In genomic region chr17:57727776-57728175, GRCh38 we compare ENCODE assay signal across 30 cellular contexts. TPM values are rescaled to one million over a fixed set of nuclear protein-coding genes. Genes with fewer than 3 reads are reported as not detected.
DNase-seq lines count a peak whose midpoint lies in the region; ATAC-seq, FAIRE-seq and TF ChIP-seq lines count a peak whose summit lies in the region.
"Had no signal": no experiment of that assay in that cellular context is flagged by ENCODE, and none has a peak within 500 bp of the region (broad histone marks: within the 10 kb centered on the region; RNA-seq: fewer than 3 reads in every experiment).

No MANE protein-coding gene starts in this region.

- H3K9me3 ChIP-seq in HepG2 (ENCODE audit: low read length) = no peaks in the 10 kb centered on the region
- H3K9me3 ChIP-seq in right lobe of liver = no peaks in the 10 kb centered on the region
- no peaks in the 10 kb centered on the region for H3K9me3 ChIP-seq in H1 (ENCODE audit: insufficient read depth in 2 of 2, low read depth in 1 of 2, low read length in 1 of 2)
- H3K9me3 ChIP-seq in parathyroid adenoma (ENCODE audit: control insufficient read depth, low read length) = no peaks in the 10 kb centered on the region
- H3K9me3 ChIP-seq: HAP-1, SJCRH30 had no signal

- TF ChIP-seq CTCF in HepG2 (CRISPR knock-in tag; IDR thresholded peaks at IDR 0.05) (peak; percentile 33; the same call in 1 of the 2 replicates), right lobe of liver (IDR thresholded peaks at IDR 0.05) (no peak), H1 (IDR thresholded peaks at IDR 0.05; ENCODE audit: control extremely low read depth in 1 of 3, insufficient read depth in 1 of 3, low read depth in 1 of 3, low read length in 3 of 3) (no peak), parathyroid adenoma (IDR thresholded peaks at IDR 0.05) (no peak)

- no peak overlapping the region for H2BK5ac ChIP-seq in H1 (ENCODE audit: low read depth, low read length)

- FAIRE-seq in HepG2 (lab: Jason Lieb, UNC) (no peak), H1 (lab: Jason Lieb, UNC) (no peak), urothelium cell line (lab: Jason Lieb, UNC) (no peak)
- FAIRE-seq: A204.1, G401.6, GM12878 had no signal

- 0 out of 2 replicates have a peak overlapping the region, but pooled peaks have one; percentile 2 for H2BK12ac ChIP-seq in H1 (ENCODE audit: low read depth, low read length)

- H4K20me1 ChIP-seq in HepG2 (ENCODE audit: insufficient read depth, low read length) (no peaks in the 10 kb centered on the region), H1 (replicated peaks in 1 of 2; ENCODE audit: control insufficient read depth in 1 of 2, insufficient read depth in 2 of 2, low read length in 2 of 2) (no peaks in the 10 kb centered on the region)

- in situ Hi-C loops in HepG2 (cut with HindIII; ENCODE audit: extremely low pct_ligation_motif_present, low pct_unique_long_range_greater_than_20kb) = no loop called here

- no peak overlapping the region for H3K4me2 ChIP-seq in HepG2 (ENCODE audit: low read depth, low read length)
- no peak overlapping the region for H3K4me2 ChIP-seq in H1 (ENCODE audit: insufficient read depth in 1 of 2, low read depth in 2 of 2, low read length in 2 of 2)
- H3K4me2 ChIP-seq in parathyroid adenoma (ENCODE audit: low read length) = no peak overlapping the region
- H3K4me2 ChIP-seq: GM23338, PC-9 had no signal

- H2AFZ ChIP-seq in HepG2 (ENCODE audit: low read length) (no peak overlapping the region), H1 (ENCODE audit: low read length) (no peak overlapping the region), parathyroid adenoma (peak overlapping the region; percentile 13)
- H2AFZ ChIP-seq: GM23338, PC-9 had no signal

- CTCF ChIA-PET in HepG2 (lab: Yijun Ruan, JAX; ENCODE audit: low intra/inter-chr PET ratio, low total read pairs) (no interaction called here), H1 (lab: Charles Lee; ENCODE audit: partially characterized antibody) (interaction anchor here (0.9 to 3.7 kb wide), 12 partner anchors 14 to 606 kb away, joined by 3 to 15 read pairs (median 3); partner anchors contain the start of gene CCDC182)

- no peak overlapping the region for H2BK120ac ChIP-seq in H1 (replicated peaks; ENCODE audit: low read depth, low read length)

- peak; percentile 79 for ATAC-seq in HepG2
- no peak for ATAC-seq in right lobe of liver
- ATAC-seq: GM12878, GM23338, Right ventricle myocardium inferior had no signal

- H3K18ac ChIP-seq in H1 (ENCODE audit: extremely low read depth, low read length) = no peak overlapping the region

- H3K27me3 ChIP-seq in HepG2 (ENCODE audit: control insufficient read depth in 1 of 2, insufficient read depth in 2 of 2, low read length in 2 of 2) = peaks cover 6 to 72% of the 10 kb centered on the region in 2 experiments; a peak in 4 of 5 replicates
- H3K27me3 ChIP-seq in right lobe of liver = no peaks in the 10 kb centered on the region
- H3K27me3 ChIP-seq in H1 (replicated peaks in 1 of 4; ENCODE audit: control insufficient read depth in 3 of 4, extremely low read depth in 1 of 4, insufficient read depth in 3 of 4, low read length in 3 of 4) = no peaks in the 10 kb centered on the region; a peak in 1 of 7 replicates
- no peaks in the 10 kb centered on the region for H3K27me3 ChIP-seq in parathyroid adenoma (ENCODE audit: control insufficient read depth, insufficient read depth, low read length)
- H3K27me3 ChIP-seq: SJCRH30 had no signal

- no peaks in the 10 kb centered on the region for H3K79me1 ChIP-seq in H1 (ENCODE audit: low read depth, low read length)

- no peak overlapping the region for H4K8ac ChIP-seq in H1 (ENCODE audit: extremely low read depth, insufficient read depth, low read length)

- no peaks in the 10 kb centered on the region for H3K23me2 ChIP-seq in H1 (ENCODE audit: low read depth, low read length)

- no peaks in the 10 kb centered on the region for H3K79me2 ChIP-seq in HepG2 (ENCODE audit: insufficient read depth, low read length)
- no peaks in the 10 kb centered on the region for H3K79me2 ChIP-seq in H1 (ENCODE audit: control insufficient read depth in 1 of 2, insufficient read depth in 2 of 2, low read length in 2 of 2)
- H3K79me2 ChIP-seq in parathyroid adenoma = no peaks in the 10 kb centered on the region

- H3K9ac ChIP-seq in HepG2 (ENCODE audit: insufficient read depth, low read depth, low read length) = no peak overlapping the region
- no peak overlapping the region for H3K9ac ChIP-seq in H1 (replicated peaks in 1 of 4; ENCODE audit: extremely low read depth in 1 of 4, low read depth in 3 of 4, low read length in 3 of 4)
- no peak overlapping the region for H3K9ac ChIP-seq in parathyroid adenoma

- no peak overlapping the region for H4K5ac ChIP-seq in H1 (ENCODE audit: insufficient read length, low read depth, low read length)

- no peak overlapping the region for H2BK15ac ChIP-seq in H1 (ENCODE audit: low read length)

- no peak overlapping the region for H3K14ac ChIP-seq in H1 (ENCODE audit: insufficient read length)

- no peak overlapping the region for H4K91ac ChIP-seq in H1 (replicated peaks; ENCODE audit: insufficient read length, low read length)

- TF ChIP-seq EP300 in HepG2 (IDR thresholded peaks at IDR 0.05; ENCODE audit: low read depth in 2 of 2, low read length in 2 of 2) = no peak
- no peak for TF ChIP-seq EP300 in HepG2 (CRISPR knock-in tag; IDR thresholded peaks at IDR 0.05; ENCODE audit: borderline replicate concordance)
- TF ChIP-seq EP300 in H1 (IDR thresholded peaks at IDR 0.05; ENCODE audit: borderline replicate concordance in 1 of 2, low read depth in 2 of 2, low read length in 2 of 2) = no peak

- TF ChIP-seq RAD21 in HepG2 (CRISPR knock-in tag; IDR thresholded peaks at IDR 0.05) = no peak
- TF ChIP-seq RAD21 in H1 (IDR thresholded peaks at IDR 0.05 in 1 of 2, conservative IDR thresholded peaks at IDR 0.05 in 1 of 2; ENCODE audit: low read depth in 2 of 2, low read length in 2 of 2) = no peak

- H2BK20ac ChIP-seq in H1 (ENCODE audit: low read length) = no peak overlapping the region

- H3K4ac ChIP-seq in H1 (replicated peaks; ENCODE audit: insufficient read length, low read depth, low read length) = no peak overlapping the region

- TF ChIP-seq POLR2A in HepG2 (IDR thresholded peaks at IDR 0.05; ENCODE audit: insufficient read depth in 1 of 2, low read depth in 2 of 2, low read length in 2 of 2) (no peak), right lobe of liver (IDR thresholded peaks at IDR 0.05) (no peak), H1 (IDR thresholded peaks at IDR 0.05; ENCODE audit: control extremely low read depth in 1 of 2, low read depth in 2 of 2, low read length in 2 of 2) (no peak)

- DNase-seq in HepG2 (ENCODE audit: low spot score) (no peak), right lobe of liver (no peak), H1 (ENCODE audit: low read depth in 1 of 2, low spot score in 2 of 2) (no peak), GM03348 (ENCODE audit: low spot score) (no peak), urothelium cell line (ENCODE audit: low spot score) (no peak), NCI-H1694 treated with DMSO at 0.1 percent for 48 hours (lab: John Stamatoyannopoulos, UW) (no peak)
- DNase-seq: C1 segment of cervical spinal cord; CD4-positive, alpha-beta memory T cell; COR-L47; DMS53; HFFc6; KG1; MM.1S; NCI-H1048; NCI-H1417; NCI-H187 treated with DMSO at 0.1 percent for 48 hours; NCI-H446; NCI-H524 treated with DMSO at 0.1 percent for 48 hours; NCI-H774; PC-9; SJCRH30 had no signal

- H2AK5ac ChIP-seq in H1 (ENCODE audit: low read depth, low read length) = no peak overlapping the region

- H3K27ac ChIP-seq in HepG2 (ENCODE audit: extremely low read length, insufficient read depth, low read length) (no peak overlapping the region), right lobe of liver (no peak overlapping the region), H1 (ENCODE audit: low read depth, low read length) (no peak overlapping the region), parathyroid adenoma (no peak overlapping the region)
- H3K27ac ChIP-seq: PC-9, SJCRH30 had no signal

- intact Hi-C loops in HepG2 (cut with micrococcal nuclease; ENCODE audit: unreplicated experiment) = no loop called here
- intact Hi-C loops in right lobe of liver (cut with DNase I) = no loop called here

- BruUV-seq in HepG2 (replicated peaks; lab: Mats Ljungman, UMichigan) = no TSS peak

- no peak overlapping the region for H3K56ac ChIP-seq in H1 (replicated peaks; ENCODE audit: insufficient read length, low read depth, low read length)

- H3K4me1 ChIP-seq in HepG2 (ENCODE audit: insufficient read depth, low read length) (no peaks in the 10 kb centered on the region), right lobe of liver (peaks cover 0 to 8% (median 0%) of the 10 kb centered on the region in 4 donors), H1 (replicated peaks in 1 of 4; ENCODE audit: control insufficient read depth in 3 of 4, insufficient read depth in 4 of 4, low read length in 3 of 4) (no peaks in the 10 kb centered on the region; a peak in 1 of 7 replicates), parathyroid adenoma (no peaks in the 10 kb centered on the region)
- H3K4me1 ChIP-seq: HAP-1 had no signal

- H3K4me3 ChIP-seq in HepG2 (replicated peaks in 1 of 3; ENCODE audit: insufficient read depth in 1 of 3, low read depth in 2 of 3, low read length in 3 of 3) (no peak overlapping the region), right lobe of liver (no peak overlapping the region), H1 (ENCODE audit: extremely low read depth in 1 of 4, insufficient read depth in 2 of 4, low read depth in 3 of 4, low read length in 4 of 4) (no peak overlapping the region), parathyroid adenoma (ENCODE audit: low read depth, low read length) (no peak overlapping the region)
- H3K4me3 ChIP-seq: GM12878, GM23338, HAP-1, PC-9, SJCRH30 had no signal

- 23% methylated on average over 7 of the region's 7 CpGs for WGBS in HepG2 (ENCODE audit: low lambda C conversion rate)
- 88% methylated on average over 1 of the region's 7 CpGs for WGBS in right lobe of liver (ENCODE audit: insufficient coverage, low coverage, low lambda C conversion rate, missing lambda C conversion rate)
- 93% methylated on average over 7 of the region's 7 CpGs; no CpG with 5 or more reads in 1 of the 2 experiments for WGBS in H1 (ENCODE audit: extremely low coverage in 1 of 2, insufficient coverage in 1 of 2, insufficient read length in 1 of 2, insufficient replicate concordance in 2 of 2, low coverage in 1 of 2, low lambda C conversion rate in 2 of 2, missing lambda C conversion rate in 1 of 2), 2 experiments

- POLR2A ChIA-PET in HepG2 (lab: Yijun Ruan, JAX) (interaction anchor here (0.5 kb wide), 1 partner anchor 319 kb away, joined by 3 read pairs; no protein-coding TSS in a partner anchor), H1 (lab: Charles Lee; ENCODE audit: partially characterized antibody) (interaction anchor here (0.8 to 1.3 kb wide), 2 partner anchors 9 to 12 kb away, joined by 3 to 6 read pairs; no protein-coding TSS in a partner anchor)

- H3K36me3 ChIP-seq in HepG2 (replicated peaks in 1 of 2; ENCODE audit: control insufficient read depth in 1 of 2, insufficient read depth in 2 of 2, low read length in 2 of 2) = no peaks in the 10 kb centered on the region
- no peaks in the 10 kb centered on the region for H3K36me3 ChIP-seq in right lobe of liver
- H3K36me3 ChIP-seq in H1 (ENCODE audit: control insufficient read depth in 2 of 4, insufficient read depth in 4 of 4, low read length in 3 of 4) = no peaks in the 10 kb centered on the region
- H3K36me3 ChIP-seq in parathyroid adenoma (ENCODE audit: control insufficient read depth, insufficient read depth, low read length) = no peaks in the 10 kb centered on the region
- H3K36me3 ChIP-seq: HAP-1, SJCRH30 had no signal

- H3K23ac ChIP-seq in H1 (ENCODE audit: insufficient read length) = no peak overlapping the region

RNA-seq across cellular contexts. Expression of gene CCDC182, which starts 17.3 kb away (rescaled TPM):
- total RNA-seq in HepG2 (2016; rRNA removed; fragmentation: Illumina TruSeq; extraction: Trizol) (not detected in 2 replicates), right lobe of liver (not detected)
- not detected in 2 replicates for total RNA-seq in HepG2 (2016; cell fraction: cytosol; rRNA removed; fragmentation: Illumina TruSeq; extraction: Trizol; ENCODE audit: low read depth)
- total RNA-seq in HepG2 (2016; cell fraction: insoluble cytoplasmic fraction; rRNA removed; fragmentation: Illumina TruSeq; extraction: Trizol) = not detected in 2 replicates
- not detected in 2 replicates for total RNA-seq in HepG2 (2016; cell fraction: membrane; rRNA removed; fragmentation: Illumina TruSeq; extraction: Trizol)
- not detected in 2 replicates for total RNA-seq in HepG2 (2016; cell fraction: nucleus; rRNA removed; fragmentation: Illumina TruSeq; extraction: Trizol)
- polyA plus RNA-seq in HepG2 (2011; rRNA removed) (not detected in 2 replicates), H1 (2011; rRNA removed) (not detected in 2 replicates)
- not detected in 2 replicates for polyA plus RNA-seq in HepG2 (2011; cell fraction: cytosol; rRNA removed)
- not detected in 2 replicates for polyA plus RNA-seq in HepG2 (2011; cell fraction: nucleus; rRNA removed)
- polyA plus RNA-seq in HepG2 (2012) = not detected in 2 replicates
- polyA plus RNA-seq in HepG2 (2016; cell fraction: cytosol; fragmentation: Illumina TruSeq; extraction: Trizol; ENCODE audit: low read depth) = not detected in 2 replicates
- polyA plus RNA-seq in HepG2 (2016; cell fraction: insoluble cytoplasmic fraction; fragmentation: Illumina TruSeq; extraction: Trizol; ENCODE audit: low read depth) = not detected in 2 replicates
- not detected in 2 replicates for polyA plus RNA-seq in HepG2 (2016; cell fraction: membrane; fragmentation: Illumina TruSeq; extraction: Trizol; ENCODE audit: low read depth)
- polyA plus RNA-seq in HepG2 (2016; cell fraction: nucleus; fragmentation: Illumina TruSeq; extraction: Trizol; ENCODE audit: insufficient read depth, low read depth) = not detected in 2 replicates
- polyA minus RNA-seq in HepG2 (2011; rRNA and poly(A)+ RNA removed; ENCODE audit: low replicate concordance) = not detected in 2 replicates
- polyA minus RNA-seq in HepG2 (2011; cell fraction: cytosol; rRNA and poly(A)+ RNA removed) = not detected in 2 replicates
- not detected in 2 replicates for polyA minus RNA-seq in HepG2 (2011; cell fraction: nucleus; rRNA and poly(A)+ RNA removed)
- not detected in 2 replicates for total RNA-seq in H1 (2021; fragmentation: NEBNext Ultra II Directional; extraction: Animal tissue kit (Norgen Biotek cat#: 25700))
- polyA plus RNA-seq in H1 (2011; cell fraction: cytosol; rRNA removed) = not detected
- polyA plus RNA-seq in H1 (2011; cell fraction: nucleus; rRNA removed) = not detected
- polyA plus RNA-seq in H1 (2012, experiment 1 of 2) = not detected in 4 replicates
- polyA plus RNA-seq in H1 (2012, experiment 2 of 2) = not detected
- not detected for polyA plus RNA-seq in H1 (2013, experiment 1 of 2)
- polyA plus RNA-seq in H1 (2013, experiment 2 of 2) = not detected
- not detected in 2 replicates for polyA minus RNA-seq in H1 (2011; rRNA and poly(A)+ RNA removed)
- not detected for polyA minus RNA-seq in H1 (2011; cell fraction: cytosol; rRNA and poly(A)+ RNA removed)
- not detected for polyA minus RNA-seq in H1 (2011; cell fraction: nucleus; rRNA and poly(A)+ RNA removed)
- total RNA-seq: CD4-positive, alpha-beta memory T cell; GM12878; GM23338; HFFc6; PC-9; Right ventricle myocardium inferior; RPMI7951; SJCRH30 had no signal
- polyA plus RNA-seq: AG04450; CD4-positive, alpha-beta memory T cell; GM12878; GM23338 had no signal

Comparison
In these comparisons a context has a peak if more than half of its experiments do, and no peak if none do; other contexts are left out.
1. Of the 41 proteins assayed by ChIP-seq in both HepG2 and H1: peak only in HepG2: CTCF and MAX; only in H1: none; in both: none; in neither: 39.